13 cellular contexts compared by ENCODE assay signal in genomic region chr17:64653325-64653984, GRCh38. TPM values are rescaled to one million over a fixed set of nuclear protein-coding genes. Genes with fewer than 3 reads are reported as not detected.
DNase-seq lines count a peak whose midpoint lies in the region; ATAC-seq and TF ChIP-seq lines count a peak whose summit lies in the region.
"Had no signal": no experiment of that assay in that cellular context is flagged by ENCODE, and none has a peak within 500 bp of the region (broad histone marks: within the 10 kb centered on the region; RNA-seq: fewer than 3 reads in every experiment).

No MANE protein-coding gene starts in this region.

- no peak for ATAC-seq in activated naive CD8-positive, alpha-beta T cell treated with anti-CD3 and anti-CD28 coated beads, Interleukin-2, amount 50 U/mL, for 24 hours
- ATAC-seq in mucosa of descending colon: no peak
- ATAC-seq in Right ventricle myocardium inferior: no peak
- ATAC-seq in activated T-helper 17 cell treated with anti-CD3 and anti-CD28 coated beads, Interleukin-2, amount 50 U/mL, for 72 hours (replicated peaks): no peak
- ATAC-seq: gastroesophageal sphincter had no signal

- H3K27ac ChIP-seq in AG04450 (ENCODE audit: low read depth, low read length) (peak overlapping the region; percentile 48), iPS-20b (ENCODE audit: low read length) (no peak overlapping the region)
- H3K27ac ChIP-seq: BLaER1 treated with 17β-estradiol and CSF1 and Interleukin-3, amounts not matched to agents 10 nM and 100 nM; ovary had no signal

- H3K27me3 ChIP-seq in AG04450 (ENCODE audit: control insufficient read depth, insufficient read depth, low read length) (no peaks in the 10 kb centered on the region), iPS-20b (ENCODE audit: insufficient read depth, low read length) (no peaks in the 10 kb centered on the region)
- H3K27me3 ChIP-seq: BLaER1 treated with 17β-estradiol and CSF1 and Interleukin-3, amounts not matched to agents 10 nM and 100 nM; gastroesophageal sphincter; ovary had no signal

- H3K9me3 ChIP-seq in AG04450 (ENCODE audit: control insufficient read depth, insufficient read depth, low read length) (peaks cover 6% of the 10 kb centered on the region), iPS-20b (ENCODE audit: insufficient read depth, low read depth, low read length) (no peaks in the 10 kb centered on the region), mucosa of descending colon (peaks cover 3% of the 10 kb centered on the region)
- H3K9me3 ChIP-seq: gastroesophageal sphincter, ovary had no signal

- peaks cover 38% of the 10 kb centered on the region for H3K4me1 Mint-ChIP-seq in activated naive CD8-positive, alpha-beta T cell treated with anti-CD3 and anti-CD28 coated beads, Interleukin-2, amount 50 U/mL, for 24 hours
- peaks cover 15% of the 10 kb centered on the region for H3K4me1 Mint-ChIP-seq in activated T-helper 17 cell treated with anti-CD3 and anti-CD28 coated beads, Interleukin-2, amount 50 U/mL, for 72 hours

- peak overlapping the region; percentile 49 for H3K27ac Mint-ChIP-seq in activated naive CD8-positive, alpha-beta T cell treated with anti-CD3 and anti-CD28 coated beads, Interleukin-2, amount 50 U/mL, for 24 hours
- no peak overlapping the region for H3K27ac Mint-ChIP-seq in activated T-helper 17 cell treated with anti-CD3 and anti-CD28 coated beads, Interleukin-2, amount 50 U/mL, for 72 hours

- peak overlapping the region; percentile 27; the same call in 1 of the 2 replicates for H3K4me3 ChIP-seq in AG04450 (ENCODE audit: low read depth, low read length)
- H3K4me3 ChIP-seq in HFF-Myc (replicated peaks; ENCODE audit: low read depth, low read length): peak overlapping the region; percentile 16; the same call in 1 of the 2 replicates
- H3K4me3 ChIP-seq in iPS-20b (ENCODE audit: low read length): no peak overlapping the region
- H3K4me3 ChIP-seq in mucosa of descending colon: no peak overlapping the region
- H3K4me3 ChIP-seq: BLaER1 treated with 17β-estradiol and CSF1 and Interleukin-3, amounts not matched to agents 10 nM and 100 nM; gastroesophageal sphincter; ovary had no signal

- DNase-seq in AG04450 (ENCODE audit: low read depth, low spot score) (no peak), HFF-Myc (ENCODE audit: extremely low read depth, low read depth) (no peak), NCI-H1105 (lab: John Stamatoyannopoulos, UW) (no peak), mucosa of descending colon (no peak), Right ventricle myocardium inferior (ENCODE audit: missing footprints) (no peak)
- no peak for DNase-seq in activated naive CD8-positive, alpha-beta T cell treated with anti-CD3 and anti-CD28 coated beads, Interleukin-2, amount 50 U/mL, for 24 hours
- DNase-seq: central memory CD4-positive, alpha-beta T cell; NCI-H2081; ovary had no signal

- no peaks in the 10 kb centered on the region for H3K27me3 Mint-ChIP-seq in activated naive CD8-positive, alpha-beta T cell treated with anti-CD3 and anti-CD28 coated beads, Interleukin-2, amount 50 U/mL, for 24 hours
- no peaks in the 10 kb centered on the region for H3K27me3 Mint-ChIP-seq in activated T-helper 17 cell treated with anti-CD3 and anti-CD28 coated beads, Interleukin-2, amount 50 U/mL, for 72 hours

- intact Hi-C loops in mucosa of descending colon (cut with DNase I, micrococcal nuclease) (no loop called here), Right ventricle myocardium inferior (cut with DNase I) (no loop called here)

- POLR2A ChIA-PET in AG04450 (lab: Yijun Ruan, JAX): interaction anchor here (0.5 kb wide), 1 partner anchor 27 kb away, joined by 7 read pairs; no protein-coding TSS in a partner anchor

- 0 out of 2 replicates have a peak overlapping the region, but pooled peaks have one; percentile 15 for H3K9ac ChIP-seq in iPS-20b (ENCODE audit: low read depth, low read length)
- H3K9ac ChIP-seq: BLaER1 treated with 17β-estradiol and CSF1 and Interleukin-3, amounts not matched to agents 10 nM and 100 nM had no signal

- no peaks in the 10 kb centered on the region for H3K36me3 ChIP-seq in iPS-20b (ENCODE audit: insufficient read depth, low read depth, low read length)
- H3K36me3 ChIP-seq in mucosa of descending colon (ENCODE audit: low read depth): no peaks in the 10 kb centered on the region
- H3K36me3 ChIP-seq: gastroesophageal sphincter, ovary had no signal

- no peak for TF ChIP-seq CTCF in AG04450 (IDR thresholded peaks at IDR 0.05; ENCODE audit: low read depth, low read length)
- TF ChIP-seq CTCF in HFF-Myc (IDR thresholded peaks at IDR 0.05; ENCODE audit: low read depth, low read length, missing control alignments): no peak
- TF ChIP-seq CTCF in mucosa of descending colon (IDR thresholded peaks at IDR 0.05): no peak

- H3K36me3 Mint-ChIP-seq in activated naive CD8-positive, alpha-beta T cell treated with anti-CD3 and anti-CD28 coated beads, Interleukin-2, amount 50 U/mL, for 24 hours (ENCODE audit: low read depth): peaks cover 3% of the 10 kb centered on the region
- H3K36me3 Mint-ChIP-seq in activated T-helper 17 cell treated with anti-CD3 and anti-CD28 coated beads, Interleukin-2, amount 50 U/mL, for 72 hours (ENCODE audit: low read depth): no peaks in the 10 kb centered on the region

- CTCF ChIA-PET in AG04450 (lab: Charles Lee): no interaction called here

- H3K4me1 ChIP-seq in iPS-20b (ENCODE audit: insufficient read depth, low read length) (peaks cover 5% of the 10 kb centered on the region; the same call in 1 of the 2 replicates), mucosa of descending colon (ENCODE audit: low read depth) (peaks cover 4% of the 10 kb centered on the region)

- H3K9me3 Mint-ChIP-seq in activated naive CD8-positive, alpha-beta T cell treated with anti-CD3 and anti-CD28 coated beads, Interleukin-2, amount 50 U/mL, for 24 hours: no peaks in the 10 kb centered on the region
- H3K9me3 Mint-ChIP-seq in activated T-helper 17 cell treated with anti-CD3 and anti-CD28 coated beads, Interleukin-2, amount 50 U/mL, for 72 hours: no peaks in the 10 kb centered on the region

- H3K4me3 Mint-ChIP-seq in activated naive CD8-positive, alpha-beta T cell treated with anti-CD3 and anti-CD28 coated beads, Interleukin-2, amount 50 U/mL, for 24 hours: no peak overlapping the region
- no peak overlapping the region for H3K4me3 Mint-ChIP-seq in activated T-helper 17 cell treated with anti-CD3 and anti-CD28 coated beads, Interleukin-2, amount 50 U/mL, for 72 hours

RNA-seq across cellular contexts. Expression of gene SMURF2, which starts 8.7 kb away (rescaled TPM):
- 130 and 147 TPM in 2 replicates for polyA plus RNA-seq in AG04450 (2011; rRNA removed)
- 207 and 286 TPM in 2 replicates for polyA minus RNA-seq in AG04450 (2011; rRNA and poly(A)+ RNA removed)
- total RNA-seq in mucosa of descending colon (10 to 100 TPM; 14.9 to 25.4 (median 15.2) TPM), Right ventricle myocardium inferior (12.3 TPM)
- 10 to 100 TPM; 13.4 to 14.2 TPM for total RNA-seq in activated T-helper 17 cell treated with anti-CD3 and anti-CD28 coated beads, Interleukin-2, amount 50 U/mL, for 72 hours

Comparison
In these comparisons a context has a peak if more than half of its experiments do, and no peak if none do; other contexts are left out.
1. H3K4me3 ChIP-seq: peak in AG04450 (single experiment) and HFF-Myc (single experiment); none in iPS-20b (single experiment) and mucosa of descending colon (single experiment).